In genomic region chr12:74401035-74401434, GRCh38 we compare ENCODE assay signal across 21 cellular contexts.
A peak's percentile ranks its signal among the peaks of the same experiment; 100 is the strongest.
DNase-seq lines count a peak whose midpoint lies in the region; ATAC-seq, FAIRE-seq and TF ChIP-seq lines count a peak whose summit lies in the region.
"Had no signal": no experiment of that assay in that cellular context is flagged by ENCODE, and none has a peak within 500 bp of the region (broad histone marks: within the 10 kb centered on the region; RNA-seq: fewer than 3 reads in every experiment).

No MANE protein-coding gene starts in this region.

- in situ Hi-C loops in K562 (cut with MboI), result no loop called here

- peak; percentile 10 for DNase-seq in A673 (ENCODE audit: low spot score)
- peak; percentile 4 for DNase-seq in ELR (ENCODE audit: low read depth)
- DNase-seq in NCI-H460 (ENCODE audit: extremely low read depth, low read depth), result peak; percentile 5
- DNase-seq in K562 (ENCODE audit: extremely low read depth in 1 of 4, low spot score in 3 of 4), result no peak
- DNase-seq in NCI-H2196 (lab: John Stamatoyannopoulos, UW; ENCODE audit: unreplicated experiment), result no peak
- no peak for DNase-seq in testis
- DNase-seq in amniotic stem cell (lab: John Stamatoyannopoulos, UW), result no peak
- DNase-seq: CD4-positive, alpha-beta memory T cell; DMS79 treated with DMSO at 0.1 percent for 48 hours; HFFc6; KG1; NCI-H1436; NCI-H2029; NCI-H2171 treated with DMSO at 0.1 percent for 48 hours; NCI-H510A; NCI-H748 treated with DMSO at 0.1 percent for 48 hours; SIG-M5 had no signal

- TF ChIP-seq POLR2A in K562 (conservative IDR thresholded peaks at IDR 0.05), result no peak
- TF ChIP-seq POLR2A in testis (IDR thresholded peaks at IDR 0.05), result no peak

- no peaks in the 10 kb centered on the region for H3K9me1 ChIP-seq in K562 (ENCODE audit: control insufficient read depth, insufficient read depth, low read length)

- H3K4me1 ChIP-seq in A673 (ENCODE audit: insufficient read depth, low read length, poor library complexity, severe bottlenecking) (no peaks in the 10 kb centered on the region), K562 (replicated peaks in 1 of 2; ENCODE audit: control insufficient read depth in 2 of 2, insufficient read depth in 2 of 2, low read length in 2 of 2) (0 out of 5 replicates have a peak, but pooled peaks cover 0 to 5% of the 10 kb centered on the region in 2 experiments), testis (no peaks in the 10 kb centered on the region)
- H3K4me1 ChIP-seq: BLaER1 had no signal

- WGBS in K562 (ENCODE audit: insufficient coverage, low coverage, missing lambda C conversion rate), result 25% methylated on average over 2 of the region's 2 CpGs
- 89 to 92% methylated on average over 2 of the region's 2 CpGs for WGBS in testis, 2 donors

- H3K9me3 ChIP-seq in A673 (ENCODE audit: low read depth, low read length, poor library complexity, severe bottlenecking) (no peaks in the 10 kb centered on the region), K562 (replicated peaks; ENCODE audit: control insufficient read depth, insufficient read depth, low read depth, low read length) (no peaks in the 10 kb centered on the region), testis (no peaks in the 10 kb centered on the region)
- H3K9me3 ChIP-seq: BLaER1 had no signal

- no peak overlapping the region for H2AFZ ChIP-seq in K562 (ENCODE audit: low read depth, low read length)
- H2AFZ ChIP-seq: GM23338 had no signal

- TF ChIP-seq CTCF in A673 (conservative IDR thresholded peaks at IDR 0.05; ENCODE audit: low read depth, low read length) (no peak), K562 (IDR thresholded peaks at IDR 0.05 in 2 of 3, conservative IDR thresholded peaks at IDR 0.05 in 1 of 3; ENCODE audit: insufficient read depth in 2 of 3, low read depth in 1 of 3, low read length in 3 of 3) (no peak), testis (IDR thresholded peaks at IDR 0.05) (no peak)

- no peak for TF ChIP-seq RAD21 in K562 (CRISPR knock-in tag; conservative IDR thresholded peaks at IDR 0.05 in 1 of 2, IDR thresholded peaks at IDR 0.05 in 1 of 2)

- H3K27ac ChIP-seq in A673 (ENCODE audit: low read depth, low read length, poor library complexity, severe bottlenecking), result peak overlapping the region; percentile 3
- no peak overlapping the region for H3K27ac ChIP-seq in K562 (ENCODE audit: extremely low read depth, low read depth, low read length)
- H3K27ac ChIP-seq in testis, result no peak overlapping the region
- H3K27ac ChIP-seq: BLaER1, RWPE1 had no signal

- no peak overlapping the region for H3K9ac ChIP-seq in K562 (ENCODE audit: insufficient read depth in 1 of 2, low read depth in 2 of 2, low read length in 2 of 2)
- H3K9ac ChIP-seq: BLaER1 had no signal

- CTCF ChIA-PET in A673 (lab: Charles Lee) (no interaction called here), K562 (lab: Yijun Ruan, JAX; ENCODE audit: low intra/inter-chr PET ratio) (no interaction called here)

- H3K27me3 ChIP-seq in A673 (replicated peaks; ENCODE audit: insufficient read depth, low read depth, low read length, poor library complexity) (no peaks in the 10 kb centered on the region), K562 (ENCODE audit: control insufficient read depth in 2 of 2, insufficient read depth in 2 of 2, low read length in 2 of 2) (no peaks in the 10 kb centered on the region), testis (no peaks in the 10 kb centered on the region)
- H3K27me3 ChIP-seq: BLaER1 had no signal

- FAIRE-seq in K562 (lab: Jason Lieb, UNC), result no peak

- no peak overlapping the region for H3K4me2 ChIP-seq in K562 (ENCODE audit: insufficient read depth, low read length)
- H3K4me2 ChIP-seq: BLaER1, GM23338 had no signal

- H3K4me3 ChIP-seq in A673 (ENCODE audit: low read depth, low read length, poor library complexity, severe bottlenecking), result no peak overlapping the region
- no peak overlapping the region for H3K4me3 ChIP-seq in K562
- no peak overlapping the region for H3K4me3 ChIP-seq in testis
- H3K4me3 ChIP-seq: BLaER1, GM23338 had no signal

- no peak for ATAC-seq in K562
- no peak for ATAC-seq in GM18861 (IDR thresholded peaks at IDR 0.05; ENCODE audit: unreplicated experiment)
- ATAC-seq: GM23338 had no signal

- H3K36me3 ChIP-seq in A673 (ENCODE audit: insufficient read depth, low read length, poor library complexity, severe bottlenecking), result no peaks in the 10 kb centered on the region
- no peaks in the 10 kb centered on the region for H3K36me3 ChIP-seq in K562 (ENCODE audit: control insufficient read depth, insufficient read depth, low read length)
- H3K36me3 ChIP-seq in testis (ENCODE audit: low read depth, missing control alignments), result no peaks in the 10 kb centered on the region
- H3K36me3 ChIP-seq: BLaER1 had no signal

- intact Hi-C loops in A673 (cut with micrococcal nuclease; ENCODE audit: unreplicated experiment), result no loop called here
- intact Hi-C loops in K562 (cut with micrococcal nuclease), result no loop called here
- intact Hi-C loops in testis (cut with DNase I; ENCODE audit: low total_unique reads), result no loop called here

- no TSS peak for BruUV-seq in A673 (replicated peaks; lab: Mats Ljungman, UMichigan)
- BruUV-seq in K562 (replicated peaks; lab: Mats Ljungman, UMichigan), result no TSS peak

- H3K79me2 ChIP-seq in K562 (ENCODE audit: control insufficient read depth, insufficient read depth, low read length), result no peaks in the 10 kb centered on the region

- no peak for TF ChIP-seq EP300 in K562 (IDR thresholded peaks at IDR 0.05; ENCODE audit: low read length)

- H4K20me1 ChIP-seq in K562 (replicated peaks; ENCODE audit: control insufficient read depth, insufficient read depth, low read length), result no peaks in the 10 kb centered on the region
- H4K20me1 ChIP-seq: BLaER1 had no signal

- POLR2A ChIA-PET in A673 (lab: Charles Lee; ENCODE audit: low non-redundant PET), result no interaction called here
- POLR2A ChIA-PET in K562 (lab: Yijun Ruan, JAX), result no interaction called here

TF ChIP-seq in K562, 482 proteins besides CTCF, POLR2A, EP300 and RAD21 (continues in another document):
- TF ChIP-seq THRAP3 (IDR thresholded peaks at IDR 0.05; ENCODE audit: borderline replicate concordance), result no peak
- no peak for TF ChIP-seq POLR3G (IDR thresholded peaks at IDR 0.05; ENCODE audit: extremely low read depth, insufficient read length, insufficient replicate concordance)
- no peak for TF ChIP-seq TGIF2 (CRISPR knock-in tag; IDR thresholded peaks at IDR 0.05)
- no peak for TF ChIP-seq FUS (optimal IDR thresholded peaks at IDR 0.05; ENCODE audit: low read depth, low read length)
- no peak for TF ChIP-seq CHD4 (IDR thresholded peaks at IDR 0.05; ENCODE audit: insufficient read depth, insufficient replicate concordance, low read depth, low read length, poor library complexity, severe bottlenecking)
- TF ChIP-seq, protein P1, sequence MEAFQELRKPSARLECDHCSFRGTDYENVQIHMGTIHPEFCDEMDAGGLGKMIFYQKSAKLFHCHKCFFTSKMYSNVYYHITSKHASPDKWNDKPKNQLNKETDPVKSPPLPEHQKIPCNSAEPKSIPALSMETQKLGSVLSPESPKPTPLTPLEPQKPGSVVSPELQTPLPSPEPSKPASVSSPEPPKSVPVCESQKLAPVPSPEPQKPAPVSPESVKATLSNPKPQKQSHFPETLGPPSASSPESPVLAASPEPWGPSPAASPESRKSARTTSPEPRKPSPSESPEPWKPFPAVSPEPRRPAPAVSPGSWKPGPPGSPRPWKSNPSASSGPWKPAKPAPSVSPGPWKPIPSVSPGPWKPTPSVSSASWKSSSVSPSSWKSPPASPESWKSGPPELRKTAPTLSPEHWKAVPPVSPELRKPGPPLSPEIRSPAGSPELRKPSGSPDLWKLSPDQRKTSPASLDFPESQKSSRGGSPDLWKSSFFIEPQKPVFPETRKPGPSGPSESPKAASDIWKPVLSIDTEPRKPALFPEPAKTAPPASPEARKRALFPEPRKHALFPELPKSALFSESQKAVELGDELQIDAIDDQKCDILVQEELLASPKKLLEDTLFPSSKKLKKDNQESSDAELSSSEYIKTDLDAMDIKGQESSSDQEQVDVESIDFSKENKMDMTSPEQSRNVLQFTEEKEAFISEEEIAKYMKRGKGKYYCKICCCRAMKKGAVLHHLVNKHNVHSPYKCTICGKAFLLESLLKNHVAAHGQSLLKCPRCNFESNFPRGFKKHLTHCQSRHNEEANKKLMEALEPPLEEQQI (IDR thresholded peaks at IDR 0.05), result no peak
- TF ChIP-seq STAT5B (CRISPR knock-in tag; IDR thresholded peaks at IDR 0.05), result no peak
- TF ChIP-seq E2F3 (CRISPR knock-in tag; IDR thresholded peaks at IDR 0.05), result no peak
- TF ChIP-seq, protein P2, sequence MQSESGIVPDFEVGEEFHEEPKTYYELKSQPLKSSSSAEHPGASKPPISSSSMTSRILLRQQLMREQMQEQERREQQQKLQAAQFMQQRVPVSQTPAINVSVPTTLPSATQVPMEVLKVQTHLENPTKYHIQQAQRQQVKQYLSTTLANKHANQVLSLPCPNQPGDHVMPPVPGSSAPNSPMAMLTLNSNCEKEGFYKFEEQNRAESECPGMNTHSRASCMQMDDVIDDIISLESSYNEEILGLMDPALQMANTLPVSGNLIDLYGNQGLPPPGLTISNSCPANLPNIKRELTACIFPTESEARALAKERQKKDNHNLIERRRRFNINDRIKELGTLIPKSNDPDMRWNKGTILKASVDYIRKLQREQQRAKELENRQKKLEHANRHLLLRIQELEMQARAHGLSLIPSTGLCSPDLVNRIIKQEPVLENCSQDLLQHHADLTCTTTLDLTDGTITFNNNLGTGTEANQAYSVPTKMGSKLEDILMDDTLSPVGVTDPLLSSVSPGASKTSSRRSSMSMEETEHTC (IDR thresholded peaks at IDR 0.05), result no peak
- TF ChIP-seq SMAD1 (IDR thresholded peaks at IDR 0.05; ENCODE audit: low read depth, low read length, partially characterized antibody), result no peak
- no peak for TF ChIP-seq FOXK2 (conservative IDR thresholded peaks at IDR 0.05 in 1 of 2, IDR thresholded peaks at IDR 0.05 in 1 of 2; ENCODE audit: low read depth in 2 of 2)
- no peak for TF ChIP-seq PCBP2 (IDR thresholded peaks at IDR 0.05; ENCODE audit: low read depth, low read length, poor library complexity, severe bottlenecking)
- TF ChIP-seq RUNX1 (IDR thresholded peaks at IDR 0.05; ENCODE audit: low read depth), result no peak
- TF ChIP-seq SUPT5H (IDR thresholded peaks at IDR 0.05), result no peak
- TF ChIP-seq, protein P3, sequence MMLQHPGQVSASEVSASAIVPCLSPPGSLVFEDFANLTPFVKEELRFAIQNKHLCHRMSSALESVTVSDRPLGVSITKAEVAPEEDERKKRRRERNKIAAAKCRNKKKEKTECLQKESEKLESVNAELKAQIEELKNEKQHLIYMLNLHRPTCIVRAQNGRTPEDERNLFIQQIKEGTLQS (IDR thresholded peaks at IDR 0.05), result peak; percentile 61
- TF ChIP-seq, protein P3 (CRISPR knock-in tag; conservative IDR thresholded peaks at IDR 0.05), result no peak
- no peak for TF ChIP-seq ZNF586 (CRISPR knock-in tag; conservative IDR thresholded peaks at IDR 0.05)
- 0 out of 2 replicates have a peak, but pooled peaks have one; percentile 20 for TF ChIP-seq CEBPB (tag; IDR thresholded peaks at IDR 0.05)
- TF ChIP-seq SIN3B (IDR thresholded peaks at IDR 0.05; ENCODE audit: low read depth), result no peak

Comparison
In these comparisons a context has a peak if more than half of its experiments do, and no peak if none do; other contexts are left out.
1. DNase-seq: peak in A673 (single experiment), ELR (single experiment) and NCI-H460 (single experiment); none in K562 (0 of 4), NCI-H2196 (single experiment), testis (single experiment) and amniotic stem cell (single experiment).